Comparison of ENCODE assay signal across 16 cellular contexts in the genomic region with DNA sequence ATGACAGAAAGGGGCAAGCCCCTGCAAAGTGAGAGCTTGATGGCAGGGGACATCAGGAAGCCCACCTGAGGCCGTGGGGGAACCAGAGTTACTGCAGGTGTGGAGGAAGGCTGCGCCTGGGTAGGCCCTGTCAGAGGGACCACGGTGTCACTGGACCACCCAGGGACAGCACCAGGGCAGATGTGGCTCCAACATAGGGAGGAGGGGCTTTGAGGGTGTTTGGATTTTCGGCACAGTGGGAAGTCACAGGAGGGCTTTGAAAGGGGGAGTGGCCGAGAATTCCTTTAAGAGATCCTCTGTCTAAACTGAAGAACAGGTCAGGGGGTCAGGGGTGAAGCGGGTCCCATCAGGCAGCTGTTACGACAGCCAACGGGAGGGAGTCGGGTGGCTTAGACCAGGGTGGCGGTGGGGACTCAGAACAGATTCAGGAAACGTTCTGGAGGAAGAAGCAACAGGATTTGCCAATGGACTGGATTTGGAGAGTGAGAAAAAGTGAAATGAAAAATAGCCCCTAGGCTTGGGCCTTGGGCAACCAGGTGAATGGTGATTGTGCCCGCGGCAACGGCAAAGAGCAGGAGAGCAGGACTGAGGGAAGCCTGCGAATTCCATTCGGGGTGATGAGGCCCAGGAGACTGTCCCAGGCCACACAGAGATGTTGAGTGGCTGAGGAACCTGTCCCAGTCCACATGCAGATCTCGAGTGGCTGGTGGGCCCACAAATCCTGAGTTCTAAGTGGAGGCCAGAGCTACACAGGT.
"Had no signal": no experiment of that assay in that cellular context is flagged by ENCODE, and none has a peak within 500 bp of the region (broad histone marks: within the 10 kb centered on the region; RNA-seq: fewer than 3 reads in every experiment).

No MANE protein-coding gene starts in this region.

- H3K27me3 Mint-ChIP-seq: activated CD4-positive, alpha-beta memory T cell treated with anti-CD3 and anti-CD28 coated beads for 36 hours; T-helper 17 cell had no signal

- DNase-seq: activated CD4-positive, alpha-beta memory T cell treated with anti-CD3 and anti-CD28 coated beads for 36 hours; activated CD4-positive, alpha-beta T cell treated with anti-CD3 and anti-CD28 coated beads for 48 hours; activated CD4-positive, CD25-positive, alpha-beta regulatory T cell; activated effector memory CD4-positive, alpha-beta T cell treated with Interleukin-2 at 50 U/mL for 16 hours; activated naive CD4-positive, alpha-beta T cell treated with anti-CD3 and anti-CD28 coated beads for 36 hours; activated T-cell treated with anti-CD3 and anti-CD28 coated beads, Interleukin-2, amount 50 U/mL, for 48 hours; dermis blood vessel endothelial cell; effector CD8-positive, alpha-beta T cell; foreskin keratinocyte; left ventricle myocardium superior; stimulated activated CD4-positive, alpha-beta T cell treated with anti-CD3 and anti-CD28 coated beads, Interleukin-4, amount 100 ng/mL, for 1 hour; stimulated activated naive CD8-positive, alpha-beta T cell treated with anti-CD3 and anti-CD28 coated beads, Interleukin-15, Interleukin-2, amounts not matched to agents 100 U/mL and 50 U/mL, for 24 hours; SW 1271; T-helper 17 cell had no signal

- H3K27me3 ChIP-seq: cardiac muscle cell, foreskin keratinocyte had no signal

- H3K27ac ChIP-seq: cardiac muscle cell, foreskin keratinocyte, prostate gland had no signal

- H3K4me1 Mint-ChIP-seq: T-helper 17 cell had no signal

- H3K4me1 ChIP-seq: foreskin keratinocyte, prostate gland had no signal

- H3K27ac Mint-ChIP-seq: activated CD4-positive, alpha-beta memory T cell treated with anti-CD3 and anti-CD28 coated beads for 36 hours; activated naive CD4-positive, alpha-beta T cell treated with anti-CD3 and anti-CD28 coated beads for 36 hours; T-helper 17 cell had no signal

- ATAC-seq: foreskin keratinocyte; left ventricle myocardium superior; stimulated activated naive CD8-positive, alpha-beta T cell treated with anti-CD3 and anti-CD28 coated beads, Interleukin-15, Interleukin-2, amounts not matched to agents 100 U/mL and 50 U/mL, for 24 hours; T-helper 17 cell had no signal

- H3K9me3 ChIP-seq: prostate gland had no signal

- H3K4me3 ChIP-seq: cardiac muscle cell, prostate gland had no signal

- H3K36me3 Mint-ChIP-seq: activated CD4-positive, alpha-beta memory T cell treated with anti-CD3 and anti-CD28 coated beads for 36 hours had no signal

- H3K4me3 Mint-ChIP-seq: activated CD4-positive, alpha-beta memory T cell treated with anti-CD3 and anti-CD28 coated beads for 36 hours; activated naive CD4-positive, alpha-beta T cell treated with anti-CD3 and anti-CD28 coated beads for 36 hours; T-helper 17 cell had no signal

- H3K36me3 ChIP-seq: prostate gland had no signal
